ENCODE assay signal across 17 cellular contexts in genomic region chr15:66644815-66645345, GRCh38. TPM values are rescaled to one million over a fixed set of nuclear protein-coding genes. Genes with fewer than 3 reads are reported as not detected.
DNase-seq lines count a peak whose midpoint lies in the region; ATAC-seq, FAIRE-seq and TF ChIP-seq lines count a peak whose summit lies in the region.
"Had no signal": no experiment of that assay in that cellular context is flagged by ENCODE, and none has a peak within 500 bp of the region (broad histone marks: within the 10 kb centered on the region; RNA-seq: fewer than 3 reads in every experiment).

No MANE protein-coding gene starts in this region.

- peak overlapping the region; percentile 13 for H3K4me2 ChIP-seq in endothelial cell of umbilical vein (ENCODE audit: insufficient read depth, low read length)
- H3K4me2 ChIP-seq: A549 had no signal

- H3K4me3 ChIP-seq in AG04450 (ENCODE audit: low read depth, low read length) = no peak overlapping the region
- no peak overlapping the region for H3K4me3 ChIP-seq in endothelial cell of umbilical vein (replicated peaks in 1 of 3; ENCODE audit: insufficient read depth in 1 of 3, low read depth in 1 of 3, low read length in 3 of 3)
- H3K4me3 ChIP-seq: A549, skin epidermis, tibial nerve had no signal

- H3K9me3 ChIP-seq in AG04450 (ENCODE audit: control insufficient read depth, insufficient read depth, low read length) (no peaks in the 10 kb centered on the region), endothelial cell of umbilical vein (replicated peaks; ENCODE audit: control insufficient read depth, insufficient read depth, low read length) (no peaks in the 10 kb centered on the region)
- H3K9me3 ChIP-seq: A549, tibial nerve had no signal

- no peaks in the 10 kb centered on the region for H4K20me1 ChIP-seq in endothelial cell of umbilical vein (replicated peaks; ENCODE audit: control insufficient read depth, extremely low read depth, insufficient read depth, low read length)

- H3K4me1 Mint-ChIP-seq in nephron = peaks cover 38% of the 10 kb centered on the region
- no peaks in the 10 kb centered on the region for H3K4me1 Mint-ChIP-seq in stimulated activated memory B cell treated with anti-CD40 and anti-IgM and Interleukin-4, amounts not matched to agents 10 μg/mL and 1 μg/mL and 100 μg/mL, for 72 hours

- POLR2A ChIA-PET in AG04450 (lab: Yijun Ruan, JAX) (interaction anchor here (0.9 kb wide), 1 partner anchor 56 kb away, joined by 5 read pairs; no protein-coding TSS in a partner anchor), endothelial cell of umbilical vein (lab: Charles Lee) (no interaction called here)

- H3K27me3 Mint-ChIP-seq in nephron (ENCODE audit: low read depth) = peaks cover 17% of the 10 kb centered on the region
- H3K27me3 Mint-ChIP-seq in stimulated activated memory B cell treated with anti-CD40 and anti-IgM and Interleukin-4, amounts not matched to agents 10 μg/mL and 1 μg/mL and 100 μg/mL, for 72 hours = peaks cover 15% of the 10 kb centered on the region

- H3K27ac ChIP-seq in AG04450 (ENCODE audit: low read depth, low read length) = peak overlapping the region; percentile 52
- H3K27ac ChIP-seq in endothelial cell of umbilical vein (ENCODE audit: insufficient read depth, low read depth, low read length) = peak overlapping the region; percentile 93

- TF ChIP-seq POLR2A in endothelial cell of umbilical vein (IDR thresholded peaks at IDR 0.05; ENCODE audit: low read depth, low read length) = no peak

- no peaks in the 10 kb centered on the region for H3K9me3 Mint-ChIP-seq in nephron
- no peaks in the 10 kb centered on the region for H3K9me3 Mint-ChIP-seq in stimulated activated memory B cell treated with anti-CD40 and anti-IgM and Interleukin-4, amounts not matched to agents 10 μg/mL and 1 μg/mL and 100 μg/mL, for 72 hours

- no peaks in the 10 kb centered on the region for H3K9me1 ChIP-seq in endothelial cell of umbilical vein (replicated peaks; ENCODE audit: control insufficient read depth, extremely low read depth, insufficient read depth, low read length)

- peak overlapping the region; percentile 78 to 92 (median 90) for H3K27ac Mint-ChIP-seq in nephron
- no peak overlapping the region for H3K27ac Mint-ChIP-seq in stimulated activated memory B cell treated with anti-CD40 and anti-IgM and Interleukin-4, amounts not matched to agents 10 μg/mL and 1 μg/mL and 100 μg/mL, for 72 hours

- FAIRE-seq in endothelial cell of umbilical vein (lab: Jason Lieb, UNC) = no peak
- FAIRE-seq: A549, D721Med, H1 had no signal

- peak overlapping the region in 1 of 3 experiments; percentile 35 for H3K4me3 Mint-ChIP-seq in nephron
- no peak overlapping the region for H3K4me3 Mint-ChIP-seq in stimulated activated memory B cell treated with anti-CD40 and anti-IgM and Interleukin-4, amounts not matched to agents 10 μg/mL and 1 μg/mL and 100 μg/mL, for 72 hours

- H3K79me2 ChIP-seq in endothelial cell of umbilical vein (ENCODE audit: control insufficient read depth, insufficient read depth, low read length) = no peaks in the 10 kb centered on the region

- DNase-seq in AG04450 (ENCODE audit: low read depth, low spot score) = peak; percentile 20
- DNase-seq in RPMI7951 (ENCODE audit: low read depth) = peak; percentile 47
- peak; percentile 74 for DNase-seq in endothelial cell of umbilical vein (ENCODE audit: low read depth, low spot score)
- DNase-seq in kidney glomerular epithelial cell (lab: John Stamatoyannopoulos, UW) = no peak
- DNase-seq: hypothalamus, NCI-H1048, NCI-H524 treated with DMSO at 0.1 percent for 48 hours, RPMI8226 had no signal

- ATAC-seq in esophagus mucosa = no peak
- ATAC-seq in stimulated activated memory B cell treated with anti-CD40 and anti-IgM and Interleukin-4, amounts not matched to agents 10 μg/mL and 1 μg/mL and 100 μg/mL, for 72 hours = no peak
- ATAC-seq in HG03045 (IDR thresholded peaks at IDR 0.05; ENCODE audit: unreplicated experiment) = no peak
- ATAC-seq: A549 had no signal

- BruUV-seq in endothelial cell of umbilical vein (replicated peaks; lab: Mats Ljungman, UMichigan) = no TSS peak

- no peaks in the 10 kb centered on the region for H3K36me3 Mint-ChIP-seq in nephron (ENCODE audit: low read depth)
- H3K36me3 Mint-ChIP-seq in stimulated activated memory B cell treated with anti-CD40 and anti-IgM and Interleukin-4, amounts not matched to agents 10 μg/mL and 1 μg/mL and 100 μg/mL, for 72 hours = no peaks in the 10 kb centered on the region

- dilution Hi-C loops in endothelial cell of umbilical vein (cut with MboI; ENCODE audit: extremely low pct_ligation_motif_present, low sequenced_read_pairs) = no loop called here

- CTCF ChIA-PET in AG04450 (lab: Charles Lee) (interaction anchor here (0.5 to 1.4 kb wide), 4 partner anchors 24 to 41 kb away, joined by 3 to 7 read pairs (median 4); no protein-coding TSS in a partner anchor), endothelial cell of umbilical vein (lab: Charles Lee) (interaction anchor here (0.7 to 2.5 kb wide), 6 partner anchors 16 to 208 kb away, joined by 3 to 19 read pairs (median 6); no protein-coding TSS in a partner anchor)

- no peaks in the 10 kb centered on the region for H3K27me3 ChIP-seq in AG04450 (ENCODE audit: control insufficient read depth, insufficient read depth, low read length)
- H3K27me3 ChIP-seq in endothelial cell of umbilical vein (ENCODE audit: control insufficient read depth in 2 of 2, insufficient read depth in 2 of 2, low read length in 2 of 2) = no peaks in the 10 kb centered on the region
- H3K27me3 ChIP-seq: tibial nerve had no signal

- peaks cover 47% of the 10 kb centered on the region for H3K4me1 ChIP-seq in endothelial cell of umbilical vein (ENCODE audit: control insufficient read depth, extremely low read depth, insufficient read depth, low read length)
- H3K4me1 ChIP-seq: A549 had no signal

- peak overlapping the region; percentile 76 for H3K9ac ChIP-seq in endothelial cell of umbilical vein (replicated peaks; ENCODE audit: extremely low read depth, insufficient read depth, low read length)

- peak overlapping the region; percentile 57 for H2AFZ ChIP-seq in endothelial cell of umbilical vein (ENCODE audit: low read depth, low read length)

- no peaks in the 10 kb centered on the region for H3K36me3 ChIP-seq in endothelial cell of umbilical vein (ENCODE audit: control insufficient read depth in 2 of 2, extremely low read depth in 1 of 2, insufficient read depth in 2 of 2, low read length in 2 of 2)
- H3K36me3 ChIP-seq: tibial nerve had no signal

- intact Hi-C loops in endothelial cell of umbilical vein (cut with micrococcal nuclease) = loop anchor here (1.0 to 2.0 kb wide), 2 partner anchors 14 to 28 kb away; no protein-coding TSS in a partner anchor

- TF ChIP-seq CTCF in AG04450 (IDR thresholded peaks at IDR 0.05; ENCODE audit: low read depth, low read length) (no peak), endothelial cell of umbilical vein (IDR thresholded peaks at IDR 0.05; ENCODE audit: extremely low read depth in 1 of 2, insufficient read depth in 1 of 2, low read depth in 1 of 2, low read length in 2 of 2) (no peak), nephron (IDR thresholded peaks at IDR 0.05; ENCODE audit: unreplicated experiment in 3 of 3) (no peak)

TF ChIP-seq in endothelial cell of umbilical vein, 7 proteins besides CTCF, POLR2A, EP300 and RAD21:
- TF ChIP-seq FOS (IDR thresholded peaks at IDR 0.05; ENCODE audit: borderline replicate concordance, insufficient read depth, low read length) (peak; percentile 82), GATA2 (IDR thresholded peaks at IDR 0.05; ENCODE audit: insufficient read depth, insufficient read length, low read depth, low read length) (peak; percentile 13)
- TF ChIP-seq, protein P1, sequence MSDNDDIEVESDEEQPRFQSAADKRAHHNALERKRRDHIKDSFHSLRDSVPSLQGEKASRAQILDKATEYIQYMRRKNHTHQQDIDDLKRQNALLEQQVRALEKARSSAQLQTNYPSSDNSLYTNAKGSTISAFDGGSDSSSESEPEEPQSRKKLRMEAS (IDR thresholded peaks at IDR 0.05; ENCODE audit: insufficient read depth, insufficient read length) = no peak

RNA-seq across cellular contexts. Expression of gene SMAD6, which starts 57.2 kb away (rescaled TPM):
- 1.8 and 2.2 TPM in 2 replicates for polyA plus RNA-seq in AG04450 (2011; rRNA removed)
- 4.9 and 6.2 TPM in 2 replicates for polyA minus RNA-seq in AG04450 (2011; rRNA and poly(A)+ RNA removed)
- 2.0 and 2.7 TPM in 2 replicates for total RNA-seq in RPMI7951 (2014; rRNA removed; shearing (Covaris generic))
- 12.4 and 12.5 TPM in 2 replicates for total RNA-seq in endothelial cell of umbilical vein
- 7.3 and 8.8 TPM in 2 replicates for polyA plus RNA-seq in endothelial cell of umbilical vein
- 3.5 and 4.0 TPM in 2 replicates for polyA plus RNA-seq in endothelial cell of umbilical vein (2011; cell fraction: cytosol; rRNA removed)
- polyA plus RNA-seq in endothelial cell of umbilical vein (2011; cell fraction: nucleus; rRNA removed) = 22.2 and 24.2 TPM in 2 replicates
- 5.8 and 11.3 TPM in 2 replicates for polyA plus RNA-seq in endothelial cell of umbilical vein (2012)
- polyA minus RNA-seq in endothelial cell of umbilical vein = 28.0 and 29.7 TPM in 2 replicates
- 45.7 TPM for polyA minus RNA-seq in endothelial cell of umbilical vein (2011; cell fraction: cytosol; rRNA and poly(A)+ RNA removed)
- 22.4 and 35.7 TPM in 2 replicates for polyA minus RNA-seq in endothelial cell of umbilical vein (2011; cell fraction: nucleus; rRNA and poly(A)+ RNA removed)
- total RNA-seq in esophagus mucosa = 1.2 TPM
